ENCODE assay signal across 1 cellular context in the genomic region with DNA sequence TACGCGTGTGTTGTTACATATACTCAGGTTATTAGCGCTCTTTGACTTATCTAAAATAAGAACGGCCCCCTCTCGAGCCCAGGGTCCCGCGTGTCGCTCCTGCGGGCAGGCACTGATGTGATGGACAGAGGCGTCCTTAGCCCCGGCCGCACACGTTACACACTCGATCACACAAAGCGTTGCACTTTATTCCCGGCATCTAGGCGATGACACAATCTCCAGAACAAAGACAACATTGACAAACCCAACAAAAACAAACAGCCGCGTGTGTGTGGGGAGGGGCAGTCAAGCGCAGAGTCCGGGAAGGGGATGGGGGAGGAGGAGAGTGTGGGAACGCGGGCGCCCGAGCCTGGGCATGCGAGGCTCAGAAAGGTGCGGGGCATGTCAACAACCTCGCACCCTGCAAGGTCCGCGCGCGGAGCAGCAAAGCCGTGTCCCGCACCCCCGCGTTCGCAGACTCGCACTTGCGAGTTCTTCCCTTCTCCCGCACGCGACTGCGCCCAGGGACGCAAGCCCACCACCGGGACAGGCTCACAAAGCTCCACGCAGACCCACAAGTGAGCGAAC.
TF ChIP-seq lines count a peak whose summit lies in the region.

No MANE protein-coding gene starts in this region.

TF ChIP-seq in HepG2, 621 proteins besides CTCF, POLR2A, EP300 and RAD21 (continued from another document and continues in another):
- TF ChIP-seq, protein P1, sequence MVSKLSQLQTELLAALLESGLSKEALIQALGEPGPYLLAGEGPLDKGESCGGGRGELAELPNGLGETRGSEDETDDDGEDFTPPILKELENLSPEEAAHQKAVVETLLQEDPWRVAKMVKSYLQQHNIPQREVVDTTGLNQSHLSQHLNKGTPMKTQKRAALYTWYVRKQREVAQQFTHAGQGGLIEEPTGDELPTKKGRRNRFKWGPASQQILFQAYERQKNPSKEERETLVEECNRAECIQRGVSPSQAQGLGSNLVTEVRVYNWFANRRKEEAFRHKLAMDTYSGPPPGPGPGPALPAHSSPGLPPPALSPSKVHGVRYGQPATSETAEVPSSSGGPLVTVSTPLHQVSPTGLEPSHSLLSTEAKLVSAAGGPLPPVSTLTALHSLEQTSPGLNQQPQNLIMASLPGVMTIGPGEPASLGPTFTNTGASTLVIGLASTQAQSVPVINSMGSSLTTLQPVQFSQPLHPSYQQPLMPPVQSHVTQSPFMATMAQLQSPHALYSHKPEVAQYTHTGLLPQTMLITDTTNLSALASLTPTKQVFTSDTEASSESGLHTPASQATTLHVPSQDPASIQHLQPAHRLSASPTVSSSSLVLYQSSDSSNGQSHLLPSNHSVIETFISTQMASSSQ (IDR thresholded peaks at IDR 0.05; ENCODE audit: low read depth): peak; percentile 79
- TF ChIP-seq, protein P1 (CRISPR knock-in tag; IDR thresholded peaks at IDR 0.05; ENCODE audit: borderline replicate concordance): peak; percentile 64; the same call in 1 of the 2 replicates
- TF ChIP-seq ZNF543 (CRISPR knock-in tag; IDR thresholded peaks at IDR 0.05) (peak; percentile 56; the same call in 1 of the 2 replicates), CREB3 (CRISPR knock-in tag; IDR thresholded peaks at IDR 0.05) (no peak), GABPB1 (CRISPR knock-in tag; IDR thresholded peaks at IDR 0.05) (peak; percentile 72), HDAC1 (CRISPR knock-in tag; IDR thresholded peaks at IDR 0.05) (peak; percentile 95), TBL1XR1 (IDR thresholded peaks at IDR 0.05; ENCODE audit: borderline replicate concordance, low read length, partially characterized antibody) (peak; percentile 96), RXRA (CRISPR knock-in tag; IDR thresholded peaks at IDR 0.05) (peak; percentile 91), ZBTB2 (CRISPR knock-in tag; IDR thresholded peaks at IDR 0.05; ENCODE audit: low read depth) (peak; percentile 83), KDM3A (CRISPR knock-in tag; IDR thresholded peaks at IDR 0.05; ENCODE audit: low read depth) (no peak; the same call in 1 of the 2 replicates), NR2F2 (IDR thresholded peaks at IDR 0.05; ENCODE audit: borderline replicate concordance, low read depth) (no peak), ZNF225 (CRISPR knock-in tag; IDR thresholded peaks at IDR 0.05) (no peak), SMAD3 (CRISPR knock-in tag; IDR thresholded peaks at IDR 0.05) (no peak), BORCS8-MEF2B (CRISPR knock-in tag; IDR thresholded peaks at IDR 0.05) (peak; percentile 58), ZNF451 (CRISPR knock-in tag; IDR thresholded peaks at IDR 0.05) (peak; percentile 38; the same call in 1 of the 2 replicates), PHF21A (CRISPR knock-in tag; IDR thresholded peaks at IDR 0.05) (peak; percentile 43), SALL1 (CRISPR knock-in tag; IDR thresholded peaks at IDR 0.05) (peak; percentile 92), AHDC1 (CRISPR knock-in tag; IDR thresholded peaks at IDR 0.05; ENCODE audit: borderline replicate concordance) (0 out of 2 replicates have a peak, but pooled peaks have one; percentile 22), AGO2 (optimal IDR thresholded peaks at IDR 0.05; ENCODE audit: low read depth, low read length) (peak; percentile 51), PPARG (CRISPR knock-in tag; conservative IDR thresholded peaks at IDR 0.05) (peak; percentile 74), TCF7 (IDR thresholded peaks at IDR 0.05; ENCODE audit: low read depth) (peak; percentile 81), CHD4 (IDR thresholded peaks at IDR 0.05; ENCODE audit: borderline replicate concordance, low read length) (0 out of 2 replicates have a peak, but pooled peaks have one; percentile 6), HOXA7 (CRISPR knock-in tag; IDR thresholded peaks at IDR 0.05) (peak; percentile 81), SRF (IDR thresholded peaks at IDR 0.05; ENCODE audit: low read depth, low read length) (0 out of 2 replicates have a peak, but pooled peaks have one; percentile 11), ZNF253 (CRISPR knock-in tag; IDR thresholded peaks at IDR 0.05; ENCODE audit: borderline replicate concordance) (0 out of 2 replicates have a peak, but pooled peaks have one; percentile 2), ZNF788 (CRISPR knock-in tag; IDR thresholded peaks at IDR 0.05; ENCODE audit: borderline replicate concordance) (peak; percentile 78; the same call in 1 of the 2 replicates), MTF1 (CRISPR knock-in tag; IDR thresholded peaks at IDR 0.05) (peak; percentile 90), PAWR (CRISPR knock-in tag; IDR thresholded peaks at IDR 0.05; ENCODE audit: borderline replicate concordance) (0 out of 2 replicates have a peak, but pooled peaks have one; percentile 27), ZFY (CRISPR knock-in tag; IDR thresholded peaks at IDR 0.05) (no peak), TARDBP (CRISPR knock-in tag; IDR thresholded peaks at IDR 0.05) (peak; percentile 94), ZNF75D (CRISPR knock-in tag; IDR thresholded peaks at IDR 0.05; ENCODE audit: borderline replicate concordance) (no peak), SIN3A (IDR thresholded peaks at IDR 0.05; ENCODE audit: borderline replicate concordance, low read depth, low read length) (peak; percentile 83), ZNF776 (CRISPR knock-in tag; IDR thresholded peaks at IDR 0.05) (no peak; the same call in 1 of the 2 replicates), MIER3 (CRISPR knock-in tag; IDR thresholded peaks at IDR 0.05; ENCODE audit: borderline replicate concordance) (peak; percentile 88), ZNF839 (CRISPR knock-in tag; IDR thresholded peaks at IDR 0.05; ENCODE audit: borderline replicate concordance) (no peak), ZNF614 (CRISPR knock-in tag; IDR thresholded peaks at IDR 0.05; ENCODE audit: borderline replicate concordance) (peak; percentile 95), ZNF670 (CRISPR knock-in tag; IDR thresholded peaks at IDR 0.05; ENCODE audit: borderline replicate concordance) (peak; percentile 81), DPF2 (CRISPR knock-in tag; IDR thresholded peaks at IDR 0.05; ENCODE audit: borderline replicate concordance, low read depth) (peak; percentile 83; the same call in 1 of the 2 replicates), JUN (CRISPR knock-in tag; IDR thresholded peaks at IDR 0.05) (peak; percentile 85), GTF2F1 (IDR thresholded peaks at IDR 0.05; ENCODE audit: low read length) (peak; percentile 69; the same call in 1 of the 2 replicates), ZMYM4 (CRISPR knock-in tag; IDR thresholded peaks at IDR 0.05) (no peak), HHEX (CRISPR knock-in tag; IDR thresholded peaks at IDR 0.05) (0 out of 2 replicates have a peak, but pooled peaks have one; percentile 60), ZSCAN29 (CRISPR knock-in tag; conservative IDR thresholded peaks at IDR 0.05) (no peak; the same call in 1 of the 2 replicates), CHD2 (IDR thresholded peaks at IDR 0.05; ENCODE audit: low read depth, low read length) (peak; percentile 39; the same call in 1 of the 2 replicates), TEAD3 (CRISPR knock-in tag; optimal IDR thresholded peaks at IDR 0.05; ENCODE audit: borderline replicate concordance) (peak; percentile 83), SIN3B (IDR thresholded peaks at IDR 0.05; ENCODE audit: low read length) (peak; percentile 51; the same call in 1 of the 2 replicates), ZFAT (CRISPR knock-in tag; conservative IDR thresholded peaks at IDR 0.05) (no peak), RFX3 (CRISPR knock-in tag; IDR thresholded peaks at IDR 0.05) (0 out of 2 replicates have a peak, but pooled peaks have one; percentile 25), ZNF317 (CRISPR knock-in tag; IDR thresholded peaks at IDR 0.05) (peak; percentile 77)
- TF ChIP-seq, protein P2, sequence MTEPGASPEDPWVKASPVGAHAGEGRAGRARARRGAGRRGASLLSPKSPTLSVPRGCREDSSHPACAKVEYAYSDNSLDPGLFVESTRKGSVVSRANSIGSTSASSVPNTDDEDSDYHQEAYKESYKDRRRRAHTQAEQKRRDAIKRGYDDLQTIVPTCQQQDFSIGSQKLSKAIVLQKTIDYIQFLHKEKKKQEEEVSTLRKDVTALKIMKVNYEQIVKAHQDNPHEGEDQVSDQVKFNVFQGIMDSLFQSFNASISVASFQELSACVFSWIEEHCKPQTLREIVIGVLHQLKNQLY (CRISPR knock-in tag; IDR thresholded peaks at IDR 0.05): peak; percentile 91; the same call in 1 of the 2 replicates
- TF ChIP-seq, protein P3, sequence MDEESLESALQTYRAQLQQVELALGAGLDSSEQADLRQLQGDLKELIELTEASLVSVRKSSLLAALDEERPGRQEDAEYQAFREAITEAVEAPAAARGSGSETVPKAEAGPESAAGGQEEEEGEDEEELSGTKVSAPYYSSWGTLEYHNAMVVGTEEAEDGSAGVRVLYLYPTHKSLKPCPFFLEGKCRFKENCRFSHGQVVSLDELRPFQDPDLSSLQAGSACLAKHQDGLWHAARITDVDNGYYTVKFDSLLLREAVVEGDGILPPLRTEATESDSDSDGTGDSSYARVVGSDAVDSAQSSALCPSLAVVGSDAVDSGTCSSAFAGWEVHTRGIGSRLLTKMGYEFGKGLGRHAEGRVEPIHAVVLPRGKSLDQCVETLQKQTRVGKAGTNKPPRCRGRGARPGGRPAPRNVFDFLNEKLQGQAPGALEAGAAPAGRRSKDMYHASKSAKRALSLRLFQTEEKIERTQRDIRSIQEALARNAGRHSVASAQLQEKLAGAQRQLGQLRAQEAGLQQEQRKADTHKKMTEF (CRISPR knock-in tag; IDR thresholded peaks at IDR 0.05): peak; percentile 93
- TF ChIP-seq, protein P4, sequence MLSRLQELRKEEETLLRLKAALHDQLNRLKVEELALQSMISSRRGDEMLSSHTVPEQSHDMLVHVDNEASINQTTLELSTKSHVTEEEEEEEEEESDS (CRISPR knock-in tag; IDR thresholded peaks at IDR 0.05; ENCODE audit: borderline replicate concordance): peak; percentile 79; the same call in 1 of the 2 replicates
